In the genomic region with DNA sequence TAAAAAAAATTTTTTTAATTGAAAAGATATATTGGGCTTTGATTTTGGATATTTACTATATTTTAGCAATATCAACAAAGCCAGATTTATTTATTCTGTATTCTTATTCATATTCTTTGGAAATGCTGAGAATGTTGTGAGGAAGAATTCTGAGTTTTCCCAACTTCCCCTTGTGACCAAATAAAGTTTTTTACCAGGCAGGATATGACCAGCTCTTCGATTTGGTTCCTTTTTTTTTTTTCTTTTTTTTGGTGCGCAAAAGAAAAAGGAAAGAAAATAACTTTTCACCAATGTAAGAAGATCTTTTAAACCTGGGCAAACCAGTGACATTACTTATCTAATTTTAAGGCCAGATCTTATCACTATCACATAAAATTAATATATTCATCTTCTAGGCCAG, we compare ENCODE assay signal across 14 cellular contexts.
"Had no signal": no experiment of that assay in that cellular context is flagged by ENCODE, and none has a peak within 500 bp of the region (broad histone marks: within the 10 kb centered on the region; RNA-seq: fewer than 3 reads in every experiment).

No MANE protein-coding gene starts in this region.

- H2AFZ ChIP-seq: neural progenitor cell had no signal

- ATAC-seq: pancreas had no signal

- H3K4me2 ChIP-seq: neural progenitor cell had no signal

- H3K4me3 ChIP-seq: adrenal gland, neural progenitor cell, pancreas, tibial nerve had no signal

- DNase-seq: activated CD4-positive, alpha-beta T cell treated with anti-CD3 and anti-CD28 coated beads, Interleukin-2, amount 50 U/mL, for 1 hour; activated CD4-positive, CD25-positive, alpha-beta regulatory T cell; activated naive CD4-positive, alpha-beta T cell treated with anti-CD3 and anti-CD28 coated beads, Interleukin-2, amount 50 U/mL, for 16 hours; adrenal gland; caudate nucleus; cortex of kidney; hippocampal formation; kidney glomerular epithelial cell; midbrain; pancreas; stimulated activated CD4-positive, alpha-beta T cell treated with anti-CD3 and anti-CD28 coated beads, Interleukin-15, amount 100 ng/mL, for 24 hours; stimulated activated CD4-positive, alpha-beta T cell treated with anti-CD3 and anti-CD28 coated beads, Interleukin-4, amount 100 ng/mL, for 4 hours had no signal

- H3K27ac ChIP-seq: neural progenitor cell, pancreas had no signal

- H3K27me3 ChIP-seq: adrenal gland, neural progenitor cell, pancreas, tibial nerve had no signal

- H3K36me3 ChIP-seq: adrenal gland, neural progenitor cell had no signal

- H3K4me1 ChIP-seq: pancreas had no signal

- H3K9me3 ChIP-seq: adrenal gland, pancreas, tibial nerve had no signal
